8 cellular contexts compared by ENCODE assay signal in genomic region chr20:48738399-48739304, GRCh38.
DNase-seq lines count a peak whose midpoint lies in the region; ATAC-seq, FAIRE-seq and TF ChIP-seq lines count a peak whose summit lies in the region.

No MANE protein-coding gene starts in this region.

- POLR2A ChIA-PET in HEK293T (lab: Yijun Ruan, JAX), result no interaction called here

- H3K4me3 ChIP-seq in aorta (ENCODE audit: low read length in 2 of 2), result no peak overlapping the region

- CTCF ChIA-PET in HEK293T (lab: Yijun Ruan, JAX), result no interaction called here

- H3K27ac ChIP-seq in aorta (ENCODE audit: low read depth in 1 of 2, low read length in 2 of 2), result peak overlapping the region; percentile 28 to 31

- 12 to 16% methylated on average over 11 of the region's 11 CpGs for WGBS in aorta, 2 donors

- ATAC-seq in HG02588 (IDR thresholded peaks at IDR 0.05; ENCODE audit: unreplicated experiment), result peak; percentile 67
- peak; percentile 39 for ATAC-seq in left ventricle myocardium superior
- no peak for ATAC-seq in aorta (ENCODE audit: low FRiP score)

- H3K9me3 ChIP-seq in aorta (ENCODE audit: control insufficient read depth, low read length), result no peaks in the 10 kb centered on the region

- no peaks in the 10 kb centered on the region for H3K27me3 ChIP-seq in aorta (ENCODE audit: control insufficient read depth in 1 of 2, insufficient read depth in 2 of 2, low read length in 1 of 2)

- DNase-seq in GM18507 (ENCODE audit: extremely low spot score, insufficient read length, low read depth) (peak; percentile 65), UCSD-AML1 (lab: John Stamatoyannopoulos, UW; ENCODE audit: unreplicated experiment) (peak; percentile 60), left ventricle myocardium superior (no peak), aorta (peak in 1 of 2 donors; percentile 62), HEK293T (ENCODE audit: extremely low spot score) (no peak), DMS153 treated with DMSO at 0.1 percent for 48 hours (lab: John Stamatoyannopoulos, UW; ENCODE audit: unreplicated experiment) (no peak), A172 (ENCODE audit: low spot score) (no peak)

- H3K4me1 ChIP-seq in aorta (ENCODE audit: control insufficient read depth in 1 of 2, insufficient read depth in 2 of 2, low read length in 2 of 2), result no peaks in the 10 kb centered on the region

- intact Hi-C loops in left ventricle myocardium superior (cut with micrococcal nuclease), result no loop called here
- intact Hi-C loops in aorta (cut with DNase I), result no loop called here

- peaks cover 0 to 1% of the 10 kb centered on the region in 2 donors for H3K36me3 ChIP-seq in aorta (ENCODE audit: control insufficient read depth in 1 of 2, insufficient read depth in 2 of 2, low read length in 1 of 2)

- peak; percentile 98 for FAIRE-seq in GM18507 (lab: Jason Lieb, UNC)

TF ChIP-seq in HEK293T, 16 proteins besides CTCF, POLR2A, EP300 and RAD21:
- TF ChIP-seq NFRKB (IDR thresholded peaks at IDR 0.05) (no peak), CTBP1 (IDR thresholded peaks at IDR 0.05; ENCODE audit: borderline replicate concordance) (no peak), L3MBTL2 (conservative IDR thresholded peaks at IDR 0.05) (no peak), TARDBP (IDR thresholded peaks at IDR 0.05) (no peak), FOXK2 (IDR thresholded peaks at IDR 0.05) (no peak), ARNT (IDR thresholded peaks at IDR 0.05) (no peak), HDGF (IDR thresholded peaks at IDR 0.05; ENCODE audit: borderline replicate concordance) (no peak), FOXA1 (IDR thresholded peaks at IDR 0.05) (no peak), LEF1 (IDR thresholded peaks at IDR 0.05; ENCODE audit: borderline replicate concordance) (no peak), ELF4 (IDR thresholded peaks at IDR 0.05) (no peak)
- TF ChIP-seq, protein P1, sequence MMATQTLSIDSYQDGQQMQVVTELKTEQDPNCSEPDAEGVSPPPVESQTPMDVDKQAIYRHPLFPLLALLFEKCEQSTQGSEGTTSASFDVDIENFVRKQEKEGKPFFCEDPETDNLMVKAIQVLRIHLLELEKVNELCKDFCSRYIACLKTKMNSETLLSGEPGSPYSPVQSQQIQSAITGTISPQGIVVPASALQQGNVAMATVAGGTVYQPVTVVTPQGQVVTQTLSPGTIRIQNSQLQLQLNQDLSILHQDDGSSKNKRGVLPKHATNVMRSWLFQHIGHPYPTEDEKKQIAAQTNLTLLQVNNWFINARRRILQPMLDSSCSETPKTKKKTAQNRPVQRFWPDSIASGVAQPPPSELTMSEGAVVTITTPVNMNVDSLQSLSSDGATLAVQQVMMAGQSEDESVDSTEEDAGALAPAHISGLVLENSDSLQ (IDR thresholded peaks at IDR 0.05), result no peak
TF ChIP-seq in HEK293T: peak in this region for 0.

Comparison
In these comparisons a context has a peak if more than half of its experiments do, and no peak if none do; other contexts are left out.
1. DNase-seq: peak in GM18507 (single experiment) and UCSD-AML1 (single experiment); none in left ventricle myocardium superior (single experiment), HEK293T (single experiment), DMS153 treated with DMSO at 0.1 percent for 48 hours (single experiment) and A172 (single experiment).